In the genomic region with DNA sequence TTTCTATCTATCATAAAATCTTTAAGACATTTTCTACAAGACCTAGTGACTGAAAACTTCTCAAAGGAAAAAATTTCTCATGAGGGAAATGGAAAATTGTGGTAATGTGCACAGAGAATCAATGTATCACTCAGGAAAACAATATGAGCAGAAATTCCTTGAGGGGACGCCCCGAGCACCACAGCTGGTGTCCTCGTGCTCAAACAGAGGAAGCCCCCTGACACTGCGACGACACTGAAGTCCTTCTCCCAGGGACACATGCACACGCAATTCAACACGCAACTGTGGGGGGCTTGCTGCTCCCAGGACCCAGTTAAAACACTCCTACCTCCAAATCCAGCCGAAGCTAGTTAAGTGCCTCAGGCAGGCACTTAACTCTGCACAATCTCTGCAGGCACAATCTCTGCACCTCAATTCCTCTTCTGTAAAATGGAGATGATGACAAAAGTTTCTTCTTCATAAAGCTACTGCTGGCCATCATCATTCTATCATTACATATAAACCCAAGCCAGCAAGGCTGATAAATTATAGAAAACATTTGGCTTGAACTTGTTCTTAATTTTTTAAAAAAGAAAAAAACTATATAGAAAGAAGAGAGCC, we compare ENCODE assay signal across 20 cellular contexts. TPM values are rescaled to one million over a fixed set of nuclear protein-coding genes. Genes with fewer than 3 reads are reported as not detected.
DNase-seq lines count a peak whose midpoint lies in the region; ATAC-seq and TF ChIP-seq lines count a peak whose summit lies in the region.
"Had no signal": no experiment of that assay in that cellular context is flagged by ENCODE, and none has a peak within 500 bp of the region (broad histone marks: within the 10 kb centered on the region; RNA-seq: fewer than 3 reads in every experiment).

No MANE protein-coding gene starts in this region.

- H3K27me3 Mint-ChIP-seq in activated naive CD4-positive, alpha-beta T cell treated with anti-CD3 and anti-CD28 coated beads for 36 hours (ENCODE audit: low read depth): no peaks in the 10 kb centered on the region
- H3K27me3 Mint-ChIP-seq in activated naive CD4-positive, alpha-beta T cell treated with anti-CD3 and anti-CD28 coated beads, Interleukin-2, amount 10 ng/mL, durations not matched to agents 7 days and 5 days: no peaks in the 10 kb centered on the region
- H3K27me3 Mint-ChIP-seq in activated T-cell treated with anti-CD3 and anti-CD28 coated beads, Interleukin-2, amount 50 U/mL, for 4 hours (ENCODE audit: low read depth): no peaks in the 10 kb centered on the region
- H3K27me3 Mint-ChIP-seq in memory B cell: no peaks in the 10 kb centered on the region
- H3K27me3 Mint-ChIP-seq: brain had no signal

- no peaks in the 10 kb centered on the region for H3K9me3 ChIP-seq in mammary epithelial cell (replicated peaks; ENCODE audit: insufficient read depth, low read length)

- in situ Hi-C loops in mammary epithelial cell (cut with MboI; ENCODE audit: low sequenced_read_pairs in 2 of 2): no loop called here

- no peaks in the 10 kb centered on the region for H3K27me3 ChIP-seq in mammary epithelial cell (ENCODE audit: insufficient read depth, low read length)

- peaks cover 94% of the 10 kb centered on the region for H3K4me1 Mint-ChIP-seq in activated naive CD4-positive, alpha-beta T cell treated with anti-CD3 and anti-CD28 coated beads for 36 hours (ENCODE audit: low read depth)
- peaks cover 50% of the 10 kb centered on the region for H3K4me1 Mint-ChIP-seq in activated naive CD4-positive, alpha-beta T cell treated with anti-CD3 and anti-CD28 coated beads, Interleukin-2, amount 10 ng/mL, durations not matched to agents 7 days and 5 days
- H3K4me1 Mint-ChIP-seq in activated T-cell treated with anti-CD3 and anti-CD28 coated beads, Interleukin-2, amount 50 U/mL, for 4 hours (ENCODE audit: low read depth): peaks cover 86% of the 10 kb centered on the region
- H3K4me1 Mint-ChIP-seq in memory B cell: peaks cover 54% of the 10 kb centered on the region

- peak; percentile 52 for DNase-seq in activated naive CD4-positive, alpha-beta T cell treated with anti-CD3 and anti-CD28 coated beads for 36 hours
- DNase-seq in activated naive CD4-positive, alpha-beta T cell treated with anti-CD3 and anti-CD28 coated beads, Interleukin-2, amount 10 ng/mL, durations not matched to agents 7 days and 5 days: no peak
- DNase-seq in activated T-cell treated with anti-CD3 and anti-CD28 coated beads, Interleukin-2, amount 50 U/mL, for 4 hours: peak; percentile 41
- DNase-seq in memory B cell (ENCODE audit: low spot score in 2 of 2) (no peak), NCI-H1092 (lab: John Stamatoyannopoulos, UW) (no peak), mammary epithelial cell (no peak)
- DNase-seq: activated gamma-delta T cell treated with Interleukin-2 at 50 U/mL for 16 hours, foreskin melanocyte, left colon, MM.1S, NCI-H2029 treated with DMSO at 0.1 percent for 48 hours, NCI-H510A, retina, SHP77 treated with DMSO at 0.1 percent for 48 hours, T-helper 2 cell had no signal

- peaks cover 69% of the 10 kb centered on the region for H3K79me2 ChIP-seq in mammary epithelial cell (ENCODE audit: insufficient read depth, low read length)

- H3K27ac ChIP-seq in mammary epithelial cell (ENCODE audit: insufficient read depth, low read depth, low read length): no peak overlapping the region
- H3K27ac ChIP-seq: coronary artery had no signal

- H3K9ac ChIP-seq in mammary epithelial cell (ENCODE audit: insufficient read depth, low read length): no peak overlapping the region

- no peaks in the 10 kb centered on the region for H3K9me3 Mint-ChIP-seq in activated naive CD4-positive, alpha-beta T cell treated with anti-CD3 and anti-CD28 coated beads for 36 hours
- H3K9me3 Mint-ChIP-seq in activated naive CD4-positive, alpha-beta T cell treated with anti-CD3 and anti-CD28 coated beads, Interleukin-2, amount 10 ng/mL, durations not matched to agents 7 days and 5 days: no peaks in the 10 kb centered on the region
- H3K9me3 Mint-ChIP-seq in activated T-cell treated with anti-CD3 and anti-CD28 coated beads, Interleukin-2, amount 50 U/mL, for 4 hours: no peaks in the 10 kb centered on the region
- no peaks in the 10 kb centered on the region for H3K9me3 Mint-ChIP-seq in memory B cell
- H3K9me3 Mint-ChIP-seq: brain, WTC11 had no signal

- ATAC-seq in activated T-cell treated with anti-CD3 and anti-CD28 coated beads, Interleukin-2, amount 50 U/mL, for 4 hours: peak; percentile 15 to 16
- ATAC-seq in memory B cell (ENCODE audit: low read depth) (no peak), GM18867 (IDR thresholded peaks at IDR 0.05; ENCODE audit: unreplicated experiment) (no peak)
- ATAC-seq: left colon, WTC11 had no signal

- no peak overlapping the region for H3K4me3 ChIP-seq in mammary epithelial cell (replicated peaks in 1 of 3; ENCODE audit: insufficient read depth in 1 of 3, low read depth in 2 of 3, low read length in 3 of 3)
- H3K4me3 ChIP-seq: coronary artery had no signal

- no peaks in the 10 kb centered on the region for H3K36me3 ChIP-seq in mammary epithelial cell (ENCODE audit: insufficient read depth, low read length)

- intact Hi-C loops in activated naive CD4-positive, alpha-beta T cell treated with anti-CD3 and anti-CD28 coated beads for 36 hours (cut with micrococcal nuclease): loop anchor here (10.0 kb wide), 2 partner anchors 545 to 945 kb away; no protein-coding TSS in a partner anchor
- intact Hi-C loops in mammary epithelial cell (cut with micrococcal nuclease): no loop called here

- H3K4me1 ChIP-seq in mammary epithelial cell (ENCODE audit: insufficient read depth, low read length): peaks cover 8% of the 10 kb centered on the region

- H3K36me3 Mint-ChIP-seq in activated naive CD4-positive, alpha-beta T cell treated with anti-CD3 and anti-CD28 coated beads for 36 hours (ENCODE audit: low read depth): peaks cover 2% of the 10 kb centered on the region
- H3K36me3 Mint-ChIP-seq in activated naive CD4-positive, alpha-beta T cell treated with anti-CD3 and anti-CD28 coated beads, Interleukin-2, amount 10 ng/mL, durations not matched to agents 7 days and 5 days: peaks cover 17% of the 10 kb centered on the region
- peaks cover 29% of the 10 kb centered on the region for H3K36me3 Mint-ChIP-seq in activated T-cell treated with anti-CD3 and anti-CD28 coated beads, Interleukin-2, amount 50 U/mL, for 4 hours (ENCODE audit: insufficient read depth)
- H3K36me3 Mint-ChIP-seq in memory B cell: peaks cover 13% of the 10 kb centered on the region
- H3K36me3 Mint-ChIP-seq: WTC11 had no signal

- WGBS in mammary epithelial cell (ENCODE audit: low coverage, missing lambda C conversion rate): 95% methylated on average over 8 of the region's 8 CpGs

- no TSS peak for BruUV-seq in mammary epithelial cell (replicated peaks; lab: Mats Ljungman, UMichigan)

- dilution Hi-C loops in mammary epithelial cell (cut with HindIII; ENCODE audit: low sequenced_read_pairs): no loop called here

- no peak overlapping the region for H3K4me3 Mint-ChIP-seq in activated naive CD4-positive, alpha-beta T cell treated with anti-CD3 and anti-CD28 coated beads for 36 hours
- no peak overlapping the region for H3K4me3 Mint-ChIP-seq in activated naive CD4-positive, alpha-beta T cell treated with anti-CD3 and anti-CD28 coated beads, Interleukin-2, amount 10 ng/mL, durations not matched to agents 7 days and 5 days
- H3K4me3 Mint-ChIP-seq in activated T-cell treated with anti-CD3 and anti-CD28 coated beads, Interleukin-2, amount 50 U/mL, for 4 hours: peak overlapping the region; percentile 24
- H3K4me3 Mint-ChIP-seq in memory B cell: no peak overlapping the region
- H3K4me3 Mint-ChIP-seq: brain, WTC11 had no signal

- no peak overlapping the region for H3K4me2 ChIP-seq in mammary epithelial cell (ENCODE audit: insufficient read depth, low read depth, low read length)

- H2AFZ ChIP-seq in mammary epithelial cell (ENCODE audit: low read depth, low read length): no peak overlapping the region

- TF ChIP-seq CTCF in mammary epithelial cell (conservative IDR thresholded peaks at IDR 0.05 in 1 of 2, IDR thresholded peaks at IDR 0.05 in 1 of 2; ENCODE audit: extremely low read depth in 1 of 2, insufficient read depth in 1 of 2, low read depth in 1 of 2, low read length in 2 of 2): no peak

- H4K20me1 ChIP-seq in mammary epithelial cell (ENCODE audit: insufficient read depth, low read length): no peaks in the 10 kb centered on the region

- peak overlapping the region; percentile 71 for H3K27ac Mint-ChIP-seq in activated naive CD4-positive, alpha-beta T cell treated with anti-CD3 and anti-CD28 coated beads for 36 hours
- no peak overlapping the region for H3K27ac Mint-ChIP-seq in activated naive CD4-positive, alpha-beta T cell treated with anti-CD3 and anti-CD28 coated beads, Interleukin-2, amount 10 ng/mL, durations not matched to agents 7 days and 5 days
- peak overlapping the region; percentile 79 for H3K27ac Mint-ChIP-seq in memory B cell
- H3K27ac Mint-ChIP-seq: WTC11 had no signal

- CTCF ChIA-PET in activated naive CD4-positive, alpha-beta T cell treated with anti-CD3 and anti-CD28 coated beads for 36 hours (lab: Charles Lee): interaction anchor here (0.6 to 1.4 kb wide), 5 partner anchors 9 to 158 kb away, joined by 3 to 5 read pairs (median 3); no protein-coding TSS in a partner anchor
- CTCF ChIA-PET in activated naive CD4-positive, alpha-beta T cell treated with anti-CD3 and anti-CD28 coated beads, Interleukin-2, amount 10 ng/mL, durations not matched to agents 7 days and 5 days (lab: Charles Lee): interaction anchor here (0.7 to 1.6 kb wide), 3 partner anchors 9 to 194 kb away, joined by 3 to 4 read pairs (median 4); partner anchors contain the start of gene ZBTB17
- CTCF ChIA-PET in mammary epithelial cell (lab: Charles Lee; ENCODE audit: low non-redundant PET): no interaction called here

RNA-seq across cellular contexts. Expression of gene ZBTB17, which starts 16.0 kb away (rescaled TPM):
- total RNA-seq in activated naive CD4-positive, alpha-beta T cell treated with anti-CD3 and anti-CD28 coated beads for 36 hours: 10 to 100 TPM; 34.8 to 37.5 TPM
- total RNA-seq in activated T-cell treated with anti-CD3 and anti-CD28 coated beads, Interleukin-2, amount 50 U/mL, for 4 hours: 10 to 100 TPM; 74.2 to 86.9 (median 81.1) TPM
- total RNA-seq in mammary epithelial cell: 10 to 100 TPM; 26.2 to 36.6 TPM
- 25.2 TPM for polyA plus RNA-seq in mammary epithelial cell
- polyA minus RNA-seq in mammary epithelial cell: 13.7 TPM

RNA-seq across cellular contexts. Expression of gene SRARP, which starts 44.1 kb away (rescaled TPM):
- total RNA-seq in activated naive CD4-positive, alpha-beta T cell treated with anti-CD3 and anti-CD28 coated beads for 36 hours: not detected
- not detected for total RNA-seq in activated T-cell treated with anti-CD3 and anti-CD28 coated beads, Interleukin-2, amount 50 U/mL, for 4 hours
- total RNA-seq in mammary epithelial cell: not detected
- not detected for polyA plus RNA-seq in mammary epithelial cell
- not detected for polyA minus RNA-seq in mammary epithelial cell
- total RNA-seq: left colon, WTC11 had no signal

RNA-seq across cellular contexts. Expression of gene HSPB7, which starts 57.9 kb away (rescaled TPM):
- not detected for total RNA-seq in activated naive CD4-positive, alpha-beta T cell treated with anti-CD3 and anti-CD28 coated beads for 36 hours
- total RNA-seq in activated T-cell treated with anti-CD3 and anti-CD28 coated beads, Interleukin-2, amount 50 U/mL, for 4 hours: under 1 TPM; 0.16 to 0.43 (median 0.24) TPM
- under 1 TPM in 1 of 2 donors, not detected in 1; 0.17 TPM for total RNA-seq in mammary epithelial cell
- not detected for polyA plus RNA-seq in mammary epithelial cell
- polyA minus RNA-seq in mammary epithelial cell: not detected
- total RNA-seq: temporal lobe had no signal

Comparison
In these comparisons a context has a peak if more than half of its experiments do, and no peak if none do; other contexts are left out.
1. DNase-seq: peak in activated naive CD4-positive, alpha-beta T cell treated with anti-CD3 and anti-CD28 coated beads for 36 hours (single experiment) and activated T-cell treated with anti-CD3 and anti-CD28 coated beads, Interleukin-2, amount 50 U/mL, for 4 hours (single experiment); none in activated naive CD4-positive, alpha-beta T cell treated with anti-CD3 and anti-CD28 coated beads, Interleukin-2, amount 10 ng/mL, durations not matched to agents 7 days and 5 days (single experiment), memory B cell (0 of 2), NCI-H1092 (single experiment) and mammary epithelial cell (single experiment).
2. ATAC-seq: peak in activated T-cell treated with anti-CD3 and anti-CD28 coated beads, Interleukin-2, amount 50 U/mL, for 4 hours (2 of 2); none in memory B cell (single experiment) and GM18867 (single experiment).